Comparison of ENCODE assay signal across 8 cellular contexts in genomic region chr5:100852988-100853449, GRCh38. TPM values are rescaled to one million over a fixed set of nuclear protein-coding genes. Genes with fewer than 3 reads are reported as not detected.
DNase-seq lines count a peak whose midpoint lies in the region; ATAC-seq lines count a peak whose summit lies in the region.

No MANE protein-coding gene starts in this region.

- DNase-seq in memory B cell (ENCODE audit: low spot score in 2 of 2) (peak in 1 of 2 donors; percentile 51), occipital lobe (lab: John Stamatoyannopoulos, UW) (no peak), activated gamma-delta T cell (lab: John Stamatoyannopoulos, UW) (no peak), cerebellar cortex (ENCODE audit: low spot score) (no peak), SW480 (ENCODE audit: low spot score) (no peak)

- H3K9me3 ChIP-seq in KOPT-K1 (ENCODE audit: insufficient read depth, low read length, poor library complexity, severe bottlenecking), result no peaks in the 10 kb centered on the region

- peak overlapping the region; percentile 48 for H3K27ac ChIP-seq in KOPT-K1 (ENCODE audit: low read depth, low read length, poor library complexity, severe bottlenecking)

- peaks cover 2% of the 10 kb centered on the region for H3K36me3 Mint-ChIP-seq in memory B cell

- H3K36me3 ChIP-seq in KOPT-K1 (ENCODE audit: insufficient read depth, low read length), result peaks cover 61% of the 10 kb centered on the region

- peak; percentile 92 for ATAC-seq in GM18519 (IDR thresholded peaks at IDR 0.05; ENCODE audit: low FRiP score, unreplicated experiment)
- peak; percentile 94 for ATAC-seq in GM21737 (IDR thresholded peaks at IDR 0.05; ENCODE audit: unreplicated experiment)
- ATAC-seq in memory B cell (ENCODE audit: low read depth), result peak; percentile 95

- H3K4me3 Mint-ChIP-seq in memory B cell, result peak overlapping the region; percentile 63

- peaks cover 30% of the 10 kb centered on the region for H3K4me1 Mint-ChIP-seq in memory B cell

- H3K9me3 Mint-ChIP-seq in memory B cell, result no peaks in the 10 kb centered on the region

- no peaks in the 10 kb centered on the region for H3K27me3 Mint-ChIP-seq in memory B cell

- peak overlapping the region; percentile 91 for H3K27ac Mint-ChIP-seq in memory B cell

RNA-seq across cellular contexts. Expression of gene ST8SIA4, which starts 50.1 kb away (rescaled TPM):
- 47.6 TPM for total RNA-seq in occipital lobe
